Comparison of ENCODE assay signal across 1 cellular context in genomic region chr19:4402171-4403004, GRCh38.
A peak's percentile ranks its signal among the peaks of the same experiment; 100 is the strongest.
TF ChIP-seq lines count a peak whose summit lies in the region.

Gene CHAF1A (plus strand): TSS chr19:4402640. CDS start chr19:4402763, 123 bp downstream.

TF ChIP-seq in HepG2, 621 proteins besides CTCF, POLR2A, EP300 and RAD21 (continued from another document):
- TF ChIP-seq TCF7L2 (IDR thresholded peaks at IDR 0.05; ENCODE audit: low read depth, low read length) (no peak), NR2F2 (IDR thresholded peaks at IDR 0.05; ENCODE audit: borderline replicate concordance, low read depth) (no peak), HMGXB4 (CRISPR knock-in tag; IDR thresholded peaks at IDR 0.05; ENCODE audit: borderline replicate concordance in 1 of 2, low read depth in 1 of 2) (0 out of 4 replicates have a peak, but pooled peaks of 1 of the 2 experiments have one; percentile 52), AKAP8 (CRISPR knock-in tag; IDR thresholded peaks at IDR 0.05) (no peak), TBX2 (CRISPR knock-in tag; IDR thresholded peaks at IDR 0.05; ENCODE audit: borderline replicate concordance) (peak; percentile 58; the same call in 1 of the 2 replicates), BATF2 (CRISPR knock-in tag; IDR thresholded peaks at IDR 0.05) (no peak), SRSF4 (IDR thresholded peaks at IDR 0.05; ENCODE audit: low read depth, low read length, poor library complexity, severe bottlenecking) (no peak), ZNF709 (CRISPR knock-in tag; IDR thresholded peaks at IDR 0.05) (no peak), ZNF446 (CRISPR knock-in tag; IDR thresholded peaks at IDR 0.05) (peak; percentile 56; the same call in 1 of the 2 replicates), HDAC6 (IDR thresholded peaks at IDR 0.05; ENCODE audit: low read depth, low read length) (no peak), ZNF740 (CRISPR knock-in tag; IDR thresholded peaks at IDR 0.05) (peak; percentile 73), NFYC (CRISPR knock-in tag; IDR thresholded peaks at IDR 0.05) (peak; percentile 97), ZNF253 (CRISPR knock-in tag; IDR thresholded peaks at IDR 0.05; ENCODE audit: borderline replicate concordance) (no peak), ZNF772 (CRISPR knock-in tag; IDR thresholded peaks at IDR 0.05) (no peak; the same call in 1 of the 2 replicates), ZBTB33 (CRISPR knock-in tag; IDR thresholded peaks at IDR 0.05) (no peak), JUND (CRISPR knock-in tag; IDR thresholded peaks at IDR 0.05) (no peak)
- TF ChIP-seq, protein P1, sequence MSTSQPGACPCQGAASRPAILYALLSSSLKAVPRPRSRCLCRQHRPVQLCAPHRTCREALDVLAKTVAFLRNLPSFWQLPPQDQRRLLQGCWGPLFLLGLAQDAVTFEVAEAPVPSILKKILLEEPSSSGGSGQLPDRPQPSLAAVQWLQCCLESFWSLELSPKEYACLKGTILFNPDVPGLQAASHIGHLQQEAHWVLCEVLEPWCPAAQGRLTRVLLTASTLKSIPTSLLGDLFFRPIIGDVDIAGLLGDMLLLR (CRISPR knock-in tag; IDR thresholded peaks at IDR 0.05), result no peak
- TF ChIP-seq, protein P2, sequence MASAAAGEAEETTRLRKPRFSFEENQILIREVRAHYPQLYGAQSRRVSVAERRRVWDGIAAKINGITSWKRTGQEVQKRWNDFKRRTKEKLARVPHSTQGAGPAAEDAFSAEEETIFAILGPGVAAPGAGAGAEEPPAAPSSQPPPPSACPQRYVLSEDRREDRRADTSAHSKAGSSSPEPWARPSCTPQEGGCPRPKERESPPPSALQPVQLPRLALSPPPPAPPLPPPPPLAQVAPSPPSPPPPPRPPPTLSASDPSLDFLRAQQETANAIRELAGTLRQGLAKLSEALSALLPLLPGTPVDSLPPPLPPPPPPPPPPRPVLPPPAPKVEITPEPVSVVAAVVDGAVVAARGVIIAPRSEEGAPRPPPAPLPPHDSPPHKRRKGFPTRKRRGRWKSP (CRISPR knock-in tag; IDR thresholded peaks at IDR 0.05), result no peak
